Comparison of ENCODE assay signal across 25 cellular contexts in genomic region chr1:231860221-231861088, GRCh38.
"Had no signal": no experiment of that assay in that cellular context is flagged by ENCODE, and none has a peak within 500 bp of the region (broad histone marks: within the 10 kb centered on the region; RNA-seq: fewer than 3 reads in every experiment).

No MANE protein-coding gene starts in this region.

- H3K27ac ChIP-seq: psoas muscle, stomach, thoracic aorta, transverse colon had no signal

- H3K4me1 Mint-ChIP-seq: naive B cell had no signal

- H3K27me3 Mint-ChIP-seq: naive B cell had no signal

- H3K9me3 ChIP-seq: heart right ventricle, psoas muscle, stomach, thoracic aorta, transverse colon had no signal

- H3K4me3 Mint-ChIP-seq: endodermal cell, immature natural killer cell, nephron progenitor cell had no signal

- ATAC-seq: heart right ventricle, left ventricle myocardium superior, psoas muscle had no signal

- H3K27ac Mint-ChIP-seq: endodermal cell, immature natural killer cell, nephron progenitor cell had no signal

- H3K27me3 ChIP-seq: heart right ventricle, stomach, transverse colon had no signal

- H3K36me3 ChIP-seq: stomach, thoracic aorta, transverse colon had no signal

- H3K4me3 ChIP-seq: heart right ventricle, lung, psoas muscle, stomach, thoracic aorta, transverse colon had no signal

- DNase-seq: cerebellar nuclear complex; effector CD4-positive, alpha-beta T cell; endodermal cell; erythroblast; heart right ventricle; immature natural killer cell; kidney; left cardiac atrium; left ventricle myocardium superior; mesendoderm; naive B cell; nephron progenitor cell; psoas muscle; retina; small intestine; stimulated activated CD4-positive, alpha-beta T cell treated with anti-CD3 and anti-CD28 coated beads, Interleukin-12 subunit alpha, Interleukin-12 subunit beta, amount 100 ng/mL, for 4 hours; stimulated activated naive CD4-positive, alpha-beta T cell; stomach; substantia nigra; transverse colon had no signal

- FAIRE-seq: colon, endothelial cell of umbilical vein, frontal cortex, kidney, small intestine had no signal

- H3K36me3 Mint-ChIP-seq: immature natural killer cell, naive B cell had no signal

- H3K9me3 Mint-ChIP-seq: endodermal cell, immature natural killer cell, naive B cell, nephron progenitor cell had no signal
